9 cellular contexts compared by ENCODE assay signal in genomic region chr10:113094114-113094486, GRCh38.
DNase-seq lines count a peak whose midpoint lies in the region; ATAC-seq and TF ChIP-seq lines count a peak whose summit lies in the region.
"Had no signal": no experiment of that assay in that cellular context is flagged by ENCODE, and none has a peak within 500 bp of the region (broad histone marks: within the 10 kb centered on the region; RNA-seq: fewer than 3 reads in every experiment).

No MANE protein-coding gene starts in this region.

- no peaks in the 10 kb centered on the region for H3K27me3 Mint-ChIP-seq in activated CD4-positive, alpha-beta T cell treated with anti-CD3 and anti-CD28 coated beads for 36 hours
- peaks cover 6% of the 10 kb centered on the region for H3K27me3 Mint-ChIP-seq in activated CD4-positive, alpha-beta T cell treated with anti-CD3 and anti-CD28 coated beads, Interleukin-2, amount 10 ng/mL, durations not matched to agents 7 days and 5 days
- H3K27me3 Mint-ChIP-seq in stimulated activated naive CD8-positive, alpha-beta T cell treated with anti-CD3 and anti-CD28 coated beads, Interleukin-15, Interleukin-2, amounts not matched to agents 100 ng/mL and 50 ng/mL, for 24 hours, result no peaks in the 10 kb centered on the region

- peaks cover 73% of the 10 kb centered on the region for H3K36me3 ChIP-seq in HUES48 (ENCODE audit: control insufficient read depth, insufficient read depth, low read length)
- H3K36me3 ChIP-seq in right atrium auricular region, result no peaks in the 10 kb centered on the region

- TF ChIP-seq CTCF in lower leg skin (IDR thresholded peaks at IDR 0.05), result no peak
- no peak for TF ChIP-seq CTCF in right atrium auricular region (IDR thresholded peaks at IDR 0.05)
- TF ChIP-seq CTCF in GM10266 (IDR thresholded peaks at IDR 0.05; ENCODE audit: control insufficient read depth, insufficient read depth, low read depth, missing control alignments), result no peak

- H3K4me3 ChIP-seq in HUES48 (ENCODE audit: low read depth, low read length) (no peak overlapping the region), lower leg skin (ENCODE audit: low read depth, poor library complexity, severe bottlenecking) (no peak overlapping the region), right atrium auricular region (no peak overlapping the region)
- H3K4me3 ChIP-seq: heart left ventricle had no signal

- peaks cover 3% of the 10 kb centered on the region for H3K9me3 Mint-ChIP-seq in activated CD4-positive, alpha-beta T cell treated with anti-CD3 and anti-CD28 coated beads for 36 hours (ENCODE audit: low read depth)
- peaks cover 7% of the 10 kb centered on the region for H3K9me3 Mint-ChIP-seq in activated CD4-positive, alpha-beta T cell treated with anti-CD3 and anti-CD28 coated beads, Interleukin-2, amount 10 ng/mL, durations not matched to agents 7 days and 5 days
- peaks cover 8% of the 10 kb centered on the region for H3K9me3 Mint-ChIP-seq in stimulated activated naive CD8-positive, alpha-beta T cell treated with anti-CD3 and anti-CD28 coated beads, Interleukin-15, Interleukin-2, amounts not matched to agents 100 ng/mL and 50 ng/mL, for 24 hours

- no peak overlapping the region for H3K4me3 Mint-ChIP-seq in activated CD4-positive, alpha-beta T cell treated with anti-CD3 and anti-CD28 coated beads for 36 hours
- H3K4me3 Mint-ChIP-seq in activated CD4-positive, alpha-beta T cell treated with anti-CD3 and anti-CD28 coated beads, Interleukin-2, amount 10 ng/mL, durations not matched to agents 7 days and 5 days, result no peak overlapping the region
- H3K4me3 Mint-ChIP-seq in stimulated activated naive CD8-positive, alpha-beta T cell treated with anti-CD3 and anti-CD28 coated beads, Interleukin-15, Interleukin-2, amounts not matched to agents 100 ng/mL and 50 ng/mL, for 24 hours, result peak overlapping the region; percentile 44

- no peaks in the 10 kb centered on the region for H3K27me3 ChIP-seq in HUES48 (ENCODE audit: control insufficient read depth, insufficient read depth, low read length)
- no peaks in the 10 kb centered on the region for H3K27me3 ChIP-seq in right atrium auricular region
- H3K27me3 ChIP-seq: heart left ventricle had no signal

- TF ChIP-seq POLR2A in lower leg skin (IDR thresholded peaks at IDR 0.05), result no peak

- peak overlapping the region; percentile 48 for H3K27ac Mint-ChIP-seq in activated CD4-positive, alpha-beta T cell treated with anti-CD3 and anti-CD28 coated beads for 36 hours
- no peak overlapping the region for H3K27ac Mint-ChIP-seq in activated CD4-positive, alpha-beta T cell treated with anti-CD3 and anti-CD28 coated beads, Interleukin-2, amount 10 ng/mL, durations not matched to agents 7 days and 5 days
- peak overlapping the region; percentile 52 for H3K27ac Mint-ChIP-seq in stimulated activated naive CD8-positive, alpha-beta T cell treated with anti-CD3 and anti-CD28 coated beads, Interleukin-15, Interleukin-2, amounts not matched to agents 100 ng/mL and 50 ng/mL, for 24 hours

- H3K27ac ChIP-seq in HUES48 (ENCODE audit: low read depth, low read length) (peak overlapping the region; percentile 43), right atrium auricular region (no peak overlapping the region)

- 70% methylated on average over 3 of the region's 3 CpGs for WGBS in lower leg skin, 2 donors

- H3K9ac ChIP-seq in HUES48 (ENCODE audit: low read depth, low read length), result no peak overlapping the region

- H3K9me3 ChIP-seq in HUES48 (ENCODE audit: control insufficient read depth, insufficient read depth, low read length) (no peaks in the 10 kb centered on the region), right atrium auricular region (no peaks in the 10 kb centered on the region)
- H3K9me3 ChIP-seq: heart left ventricle had no signal

- peaks cover 2% of the 10 kb centered on the region for H3K36me3 Mint-ChIP-seq in activated CD4-positive, alpha-beta T cell treated with anti-CD3 and anti-CD28 coated beads for 36 hours (ENCODE audit: low read depth)
- H3K36me3 Mint-ChIP-seq in activated CD4-positive, alpha-beta T cell treated with anti-CD3 and anti-CD28 coated beads, Interleukin-2, amount 10 ng/mL, durations not matched to agents 7 days and 5 days (ENCODE audit: low read depth), result no peaks in the 10 kb centered on the region
- H3K36me3 Mint-ChIP-seq in stimulated activated naive CD8-positive, alpha-beta T cell treated with anti-CD3 and anti-CD28 coated beads, Interleukin-15, Interleukin-2, amounts not matched to agents 100 ng/mL and 50 ng/mL, for 24 hours (ENCODE audit: low read depth), result peaks cover 15% of the 10 kb centered on the region

- peak; percentile 49 for ATAC-seq in activated CD4-positive, alpha-beta T cell treated with anti-CD3 and anti-CD28 coated beads for 36 hours

- peaks cover 17% of the 10 kb centered on the region for H3K4me1 Mint-ChIP-seq in activated CD4-positive, alpha-beta T cell treated with anti-CD3 and anti-CD28 coated beads for 36 hours
- H3K4me1 Mint-ChIP-seq in activated CD4-positive, alpha-beta T cell treated with anti-CD3 and anti-CD28 coated beads, Interleukin-2, amount 10 ng/mL, durations not matched to agents 7 days and 5 days, result peaks cover 14% of the 10 kb centered on the region
- peaks cover 29% of the 10 kb centered on the region for H3K4me1 Mint-ChIP-seq in stimulated activated naive CD8-positive, alpha-beta T cell treated with anti-CD3 and anti-CD28 coated beads, Interleukin-15, Interleukin-2, amounts not matched to agents 100 ng/mL and 50 ng/mL, for 24 hours (ENCODE audit: low read depth)

- intact Hi-C loops in activated CD4-positive, alpha-beta T cell treated with anti-CD3 and anti-CD28 coated beads for 36 hours (cut with DNase I, micrococcal nuclease), result loop anchor here in 1 of 2 experiments (10.0 kb wide), 1 partner anchor 109 kb away; no protein-coding TSS in a partner anchor
- intact Hi-C loops in lower leg skin (cut with DNase I; ENCODE audit: low total_unique reads), result no loop called here

- CTCF ChIA-PET in activated CD4-positive, alpha-beta T cell treated with anti-CD3 and anti-CD28 coated beads for 36 hours (lab: Charles Lee), result no interaction called here
- CTCF ChIA-PET in activated CD4-positive, alpha-beta T cell treated with anti-CD3 and anti-CD28 coated beads, Interleukin-2, amount 10 ng/mL, durations not matched to agents 7 days and 5 days (lab: Charles Lee), result no interaction called here

- POLR2A ChIA-PET in activated CD4-positive, alpha-beta T cell treated with anti-CD3 and anti-CD28 coated beads for 36 hours (lab: Charles Lee), result interaction anchor here (0.6 kb wide), 1 partner anchor 33 kb away, joined by 3 read pairs; no protein-coding TSS in a partner anchor
- POLR2A ChIA-PET in activated CD4-positive, alpha-beta T cell treated with anti-CD3 and anti-CD28 coated beads, Interleukin-2, amount 10 ng/mL, durations not matched to agents 7 days and 5 days (lab: Charles Lee), result no interaction called here

- H3K4me1 ChIP-seq in HUES48 (ENCODE audit: control insufficient read depth, insufficient read depth, low read length), result peaks cover 16% of the 10 kb centered on the region
- H3K4me1 ChIP-seq in right atrium auricular region, result peaks cover 0 to 28% of the 10 kb centered on the region in 2 donors

- DNase-seq in activated CD4-positive, alpha-beta T cell treated with anti-CD3 and anti-CD28 coated beads for 36 hours, result no peak
- DNase-seq in activated CD4-positive, alpha-beta T cell treated with anti-CD3 and anti-CD28 coated beads, Interleukin-2, amount 10 ng/mL, durations not matched to agents 7 days and 5 days, result no peak
- peak; percentile 17 for DNase-seq in central memory CD4-positive, alpha-beta T cell
- DNase-seq in lower leg skin (ENCODE audit: low spot score in 2 of 2) (no peak), right atrium auricular region (ENCODE audit: low spot score) (no peak), GM10266 (ENCODE audit: extremely low spot score) (no peak)
